8 cellular contexts compared by ENCODE assay signal in the genomic region with DNA sequence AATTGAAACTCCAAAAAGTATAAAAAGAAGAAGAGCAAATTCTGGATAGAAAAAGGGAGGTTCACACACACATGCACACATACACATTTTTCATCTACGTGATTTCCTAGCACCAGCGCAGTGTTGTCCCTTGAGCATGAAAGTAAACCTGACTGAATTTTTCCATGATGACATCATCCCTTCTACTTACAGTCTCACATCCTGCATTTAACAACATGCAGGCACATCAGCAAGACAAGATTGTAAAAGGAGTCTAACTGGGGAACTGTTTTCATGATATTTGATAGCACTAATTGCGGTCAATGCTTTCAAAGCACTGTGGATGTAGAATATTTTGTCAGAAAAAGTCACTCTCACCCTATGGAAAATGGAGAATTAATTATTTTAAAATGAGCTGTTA. TPM values are rescaled to one million over a fixed set of nuclear protein-coding genes. Genes with fewer than 3 reads are reported as not detected.
DNase-seq lines count a peak whose midpoint lies in the region; ATAC-seq, FAIRE-seq and TF ChIP-seq lines count a peak whose summit lies in the region.

No MANE protein-coding gene starts in this region.

- peak; percentile 36 for ATAC-seq in HG03354 (IDR thresholded peaks at IDR 0.05; ENCODE audit: poor library complexity, severe bottlenecking, unreplicated experiment)
- ATAC-seq in RWPE2 (ENCODE audit: low read depth), result peak; percentile 98
- peak; percentile 98 for ATAC-seq in foreskin keratinocyte
- no peak for ATAC-seq in HG03565 (IDR thresholded peaks at IDR 0.05; ENCODE audit: unreplicated experiment)

- in situ Hi-C loops in HAP-1 (cut with MboI; ENCODE audit: low sequenced_read_pairs), result no loop called here

- no peaks in the 10 kb centered on the region for H3K36me3 ChIP-seq in RWPE2 (ENCODE audit: low read depth)
- H3K36me3 ChIP-seq in small intestine (ENCODE audit: control insufficient read depth in 2 of 2, insufficient read depth in 2 of 2, low read length in 2 of 2), result no peaks in the 10 kb centered on the region
- no peaks in the 10 kb centered on the region for H3K36me3 ChIP-seq in ovary
- no peaks in the 10 kb centered on the region for H3K36me3 ChIP-seq in HAP-1 (replicated peaks)

- no peak for TF ChIP-seq EP300 in ovary (IDR thresholded peaks at IDR 0.05)

- H3K27ac ChIP-seq in RWPE2 (ENCODE audit: poor library complexity, severe bottlenecking) (peak overlapping the region; percentile 25), foreskin keratinocyte (no peak overlapping the region), small intestine (ENCODE audit: low read depth in 1 of 2, low read length in 1 of 2) (peak overlapping the region in 1 of 2 donors; percentile 41), ovary (no peak overlapping the region)

- peaks cover 15% of the 10 kb centered on the region for H3K4me1 ChIP-seq in RWPE2 (ENCODE audit: insufficient read depth, poor library complexity, severe bottlenecking)
- H3K4me1 ChIP-seq in foreskin keratinocyte, result peaks cover 9% of the 10 kb centered on the region
- H3K4me1 ChIP-seq in small intestine (ENCODE audit: control insufficient read depth in 2 of 2, insufficient read depth in 1 of 2, low read depth in 1 of 2, low read length in 1 of 2), result no peaks in the 10 kb centered on the region
- no peaks in the 10 kb centered on the region for H3K4me1 ChIP-seq in ovary (ENCODE audit: insufficient read depth)
- H3K4me1 ChIP-seq in HAP-1, result 0 out of 2 replicates have a peak, but pooled peaks cover 2% of the 10 kb centered on the region

- no peak for TF ChIP-seq POLR2A in ovary (IDR thresholded peaks at IDR 0.05)

- H3K27me3 ChIP-seq in RWPE2 (ENCODE audit: insufficient read depth, poor library complexity, severe bottlenecking), result no peaks in the 10 kb centered on the region
- no peaks in the 10 kb centered on the region for H3K27me3 ChIP-seq in foreskin keratinocyte
- no peaks in the 10 kb centered on the region for H3K27me3 ChIP-seq in small intestine (ENCODE audit: control insufficient read depth in 2 of 2, insufficient read depth in 2 of 2, low read length in 2 of 2)
- H3K27me3 ChIP-seq in ovary, result no peaks in the 10 kb centered on the region
- H3K27me3 ChIP-seq in HAP-1 (ENCODE audit: low read depth), result peaks cover 8% of the 10 kb centered on the region

- H3K9me3 ChIP-seq in RWPE2 (ENCODE audit: severe bottlenecking), result no peaks in the 10 kb centered on the region
- no peaks in the 10 kb centered on the region for H3K9me3 ChIP-seq in small intestine (ENCODE audit: control insufficient read depth, low read depth)
- H3K9me3 ChIP-seq in ovary, result no peaks in the 10 kb centered on the region
- H3K9me3 ChIP-seq in HAP-1, result no peaks in the 10 kb centered on the region

- TF ChIP-seq CTCF in RWPE2 (IDR thresholded peaks at IDR 0.05; ENCODE audit: poor library complexity, severe bottlenecking), result no peak
- TF ChIP-seq CTCF in foreskin keratinocyte (conservative IDR thresholded peaks at IDR 0.05), result no peak
- no peak for TF ChIP-seq CTCF in ovary (IDR thresholded peaks at IDR 0.05)

- WGBS in small intestine, 3 donors, result 10 to 32% (median 31%) methylated on average over 3 of the region's 3 CpGs
- 31 to 34% (median 33%) methylated on average over 3 of the region's 3 CpGs for WGBS in ovary, 3 donors

- no peak for FAIRE-seq in small intestine (lab: Jason Lieb, UNC)

- H3K4me3 ChIP-seq in RWPE2 (ENCODE audit: severe bottlenecking) (no peak overlapping the region), small intestine (ENCODE audit: low read depth in 1 of 2, low read length in 2 of 2) (no peak overlapping the region), ovary (no peak overlapping the region), HAP-1 (no peak overlapping the region)

- DNase-seq in DMS79 treated with DMSO at 0.1 percent for 48 hours (lab: John Stamatoyannopoulos, UW) (peak; percentile 88), RWPE2 (ENCODE audit: low spot score) (no peak), foreskin keratinocyte (peak; percentile 76 to 89), small intestine (peak; percentile 87), ovary (no peak), HAP-1 (ENCODE audit: low spot score in 2 of 2) (no peak)

- intact Hi-C loops in ovary (cut with DNase I), result no loop called here

RNA-seq across cellular contexts. Expression of a gene that starts 36.6 kb away (rescaled TPM):
- total RNA-seq in foreskin keratinocyte (0.54 and 0.63 TPM in 2 replicates), ovary (1 to 10 TPM; 3.0 to 10.0 (median 4.2) TPM)
- polyA plus RNA-seq in foreskin keratinocyte (0.35 and 0.75 TPM in 2 replicates), small intestine (1 to 10 TPM; 2.4 to 3.1 (median 2.7) TPM), ovary (1 to 10 TPM in 1 of 2 donors, under 1 TPM in 1; 0.76 to 1.1 TPM)

Comparison
In these comparisons a context has a peak if more than half of its experiments do, and no peak if none do; other contexts are left out.
1. DNase-seq: peak in DMS79 treated with DMSO at 0.1 percent for 48 hours (single experiment), foreskin keratinocyte (2 of 2) and small intestine (single experiment); none in RWPE2 (single experiment), ovary (0 of 5) and HAP-1 (0 of 2).